In the genomic region with DNA sequence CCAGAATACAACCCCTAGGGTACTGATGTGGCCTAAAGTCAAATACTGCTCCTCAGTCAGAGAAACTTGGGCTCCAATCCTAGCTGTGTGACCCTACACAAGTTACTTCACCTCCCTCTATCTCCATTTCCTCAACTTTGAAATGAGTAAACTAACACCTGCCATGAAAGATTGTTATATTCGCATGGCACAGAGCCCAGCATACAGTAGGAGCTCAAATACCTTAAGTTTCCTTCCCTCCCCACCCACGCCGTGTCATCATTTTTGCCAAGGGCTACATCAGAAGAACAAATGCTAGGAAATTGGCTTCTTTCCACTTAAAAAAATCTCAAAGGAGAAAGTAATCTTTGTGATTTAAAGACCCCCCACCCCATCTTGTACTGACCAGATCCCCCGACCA, we compare ENCODE assay signal across 15 cellular contexts.
"Had no signal": no experiment of that assay in that cellular context is flagged by ENCODE, and none has a peak within 500 bp of the region (broad histone marks: within the 10 kb centered on the region; RNA-seq: fewer than 3 reads in every experiment).

No MANE protein-coding gene starts in this region.

- H3K36me3 ChIP-seq: gastroesophageal sphincter, sigmoid colon, stomach had no signal

- H3K27me3 ChIP-seq: gastroesophageal sphincter, sigmoid colon, stomach, testis had no signal

- ATAC-seq: activated T-helper 17 cell treated with anti-CD3 and anti-CD28 coated beads, Interleukin-2, amount 50 U/mL, for 72 hours; effector memory CD8-positive, alpha-beta T cell; gastroesophageal sphincter; natural killer cell had no signal

- H3K36me3 Mint-ChIP-seq: natural killer cell had no signal

- H3K9me3 Mint-ChIP-seq: activated CD4-positive, alpha-beta T cell treated with anti-CD3 and anti-CD28 coated beads, Interleukin-2, amount 10 ng/mL, durations not matched to agents 24 days and 14 days; activated T-helper 17 cell treated with anti-CD3 and anti-CD28 coated beads, Interleukin-2, amount 50 U/mL, for 72 hours; dendritic cell treated with granulocyte-macrophage colony-stimulating factor and Interleukin-4, amounts not matched to agents 40 ng/mL and 50 ng/mL, for 4 days; effector memory CD8-positive, alpha-beta T cell; natural killer cell; T-helper 2 cell treated with Interferon-gamma antibody and Interleukin-4, amounts not matched to agents 5 μg/mL and 100 μg/mL, for 36 hours had no signal

- H3K9me3 ChIP-seq: gastroesophageal sphincter, sigmoid colon, stomach, testis had no signal

- H3K4me1 ChIP-seq: gastroesophageal sphincter, sigmoid colon, testis had no signal

- H3K27ac ChIP-seq: gastroesophageal sphincter, sigmoid colon, stomach, testis had no signal

- H3K4me3 ChIP-seq: gastroesophageal sphincter, sigmoid colon, stomach, testis had no signal

- H3K4me3 Mint-ChIP-seq: activated CD4-positive, alpha-beta T cell treated with anti-CD3 and anti-CD28 coated beads, Interleukin-2, amount 10 ng/mL, durations not matched to agents 24 days and 14 days; activated T-helper 17 cell treated with anti-CD3 and anti-CD28 coated beads, Interleukin-2, amount 50 U/mL, for 72 hours; dendritic cell treated with granulocyte-macrophage colony-stimulating factor and Interleukin-4, amounts not matched to agents 40 ng/mL and 50 ng/mL, for 4 days; effector memory CD8-positive, alpha-beta T cell; natural killer cell; T-helper 2 cell treated with Interferon-gamma antibody and Interleukin-4, amounts not matched to agents 5 μg/mL and 100 μg/mL, for 36 hours had no signal

- H3K27ac Mint-ChIP-seq: activated CD4-positive, alpha-beta T cell treated with anti-CD3 and anti-CD28 coated beads, Interleukin-2, amount 10 ng/mL, durations not matched to agents 24 days and 14 days; activated T-helper 17 cell treated with anti-CD3 and anti-CD28 coated beads, Interleukin-2, amount 50 U/mL, for 72 hours; dendritic cell treated with granulocyte-macrophage colony-stimulating factor and Interleukin-4, amounts not matched to agents 40 ng/mL and 50 ng/mL, for 4 days; effector memory CD8-positive, alpha-beta T cell; natural killer cell; T-helper 2 cell treated with Interferon-gamma antibody and Interleukin-4, amounts not matched to agents 5 μg/mL and 100 μg/mL, for 36 hours had no signal

- DNase-seq: activated CD4-positive, alpha-beta T cell treated with anti-CD3 and anti-CD28 coated beads, Interleukin-2, amount 10 ng/mL, durations not matched to agents 24 days and 14 days; activated CD4-positive, CD25-positive, alpha-beta regulatory T cell; activated naive CD4-positive, alpha-beta T cell treated with Interleukin-2 at 50 U/mL for 16 hours; effector memory CD8-positive, alpha-beta T cell; erythroblast; natural killer cell; sigmoid colon; stimulated activated CD4-positive, alpha-beta T cell treated with anti-CD3 and anti-CD28 coated beads, Interleukin-1b, Interleukin-23, amount 100 ng/mL, for 48 hours; stomach; SW 1271; testis had no signal
